Comparison of ENCODE assay signal across 8 cellular contexts in the genomic region with DNA sequence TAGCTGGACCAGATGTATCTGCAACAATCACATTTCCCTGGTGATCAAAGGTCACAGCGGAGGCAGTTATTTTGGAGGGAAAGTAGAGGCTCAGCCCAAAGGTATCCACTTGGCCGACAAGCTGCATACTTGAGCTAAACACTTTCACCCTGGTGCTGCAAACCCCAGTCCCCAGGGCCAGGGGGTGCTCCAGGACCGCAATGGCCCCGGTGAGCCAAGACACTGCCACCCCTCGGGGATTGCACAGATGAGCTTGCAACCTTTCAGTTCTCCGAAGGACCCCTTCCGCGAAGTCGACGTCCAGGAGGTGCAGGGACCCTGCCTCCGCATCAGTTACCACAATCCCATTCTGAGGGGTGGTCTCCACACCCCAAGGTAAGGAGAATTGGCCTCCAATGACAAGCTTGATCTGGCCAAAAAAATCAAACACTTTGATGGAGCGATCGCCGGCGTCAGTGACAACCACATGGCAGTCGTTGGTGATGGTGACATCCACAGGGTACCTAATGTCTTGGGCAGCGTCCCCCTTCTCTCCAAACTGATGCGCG. TPM values are rescaled to one million over a fixed set of nuclear protein-coding genes. Genes with fewer than 3 reads are reported as not detected.
DNase-seq lines count a peak whose midpoint lies in the region; ATAC-seq, FAIRE-seq and TF ChIP-seq lines count a peak whose summit lies in the region.

No MANE protein-coding gene starts in this region.

- WGBS in K562 (ENCODE audit: insufficient coverage, low coverage, missing lambda C conversion rate): 74% methylated on average over 19 of the region's 19 CpGs

- intact Hi-C loops in K562 (cut with micrococcal nuclease): no loop called here

- peaks cover 3 to 8% of the 10 kb centered on the region in 2 experiments; a peak in 2 of 5 replicates for H3K4me1 ChIP-seq in K562 (replicated peaks in 1 of 2; ENCODE audit: control insufficient read depth in 2 of 2, insufficient read depth in 2 of 2, low read length in 2 of 2)

- H3K36me3 ChIP-seq in K562 (ENCODE audit: control insufficient read depth, insufficient read depth, low read length): no peaks in the 10 kb centered on the region

- TF ChIP-seq CTCF in AG10803 (conservative IDR thresholded peaks at IDR 0.05; ENCODE audit: low read length) (no peak), GM20000 (IDR thresholded peaks at IDR 0.05; ENCODE audit: extremely low read depth, missing control alignments) (no peak), K562 (IDR thresholded peaks at IDR 0.05 in 2 of 3, conservative IDR thresholded peaks at IDR 0.05 in 1 of 3; ENCODE audit: insufficient read depth in 2 of 3, low read depth in 1 of 3, low read length in 3 of 3) (peak; percentile 51 to 93 (median 54); a peak in 5 of 6 replicates)

- DNase-seq in AG10803 (ENCODE audit: low read depth): no peak
- DNase-seq in GM20000 (ENCODE audit: low spot score): peak; percentile 29
- peak in 2 of 4 experiments; percentile 21 to 29 for DNase-seq in K562 (ENCODE audit: extremely low read depth in 1 of 4, low spot score in 3 of 4)
- DNase-seq in naive B cell: no peak
- no peak for DNase-seq in RCC 7860 (ENCODE audit: low spot score)
- no peak for DNase-seq in HPDE6-E6E7 (ENCODE audit: extremely low spot score)
- DNase-seq in LoVo (ENCODE audit: low spot score): no peak
- no peak for DNase-seq in NCI-H526 (lab: John Stamatoyannopoulos, UW)

- TF ChIP-seq RAD21 in K562 (CRISPR knock-in tag; conservative IDR thresholded peaks at IDR 0.05 in 1 of 2, IDR thresholded peaks at IDR 0.05 in 1 of 2): peak in 1 of 2 experiments; percentile 72; a peak in 2 of 4 replicates

- H3K4me3 Mint-ChIP-seq in naive B cell: peak overlapping the region; percentile 74 to 94 (median 86)

- H3K27me3 ChIP-seq in K562 (ENCODE audit: control insufficient read depth in 2 of 2, insufficient read depth in 2 of 2, low read length in 2 of 2): no peaks in the 10 kb centered on the region

- TF ChIP-seq EP300 in K562 (IDR thresholded peaks at IDR 0.05; ENCODE audit: low read length): no peak

- no peaks in the 10 kb centered on the region for H3K9me1 ChIP-seq in K562 (ENCODE audit: control insufficient read depth, insufficient read depth, low read length)

- H3K9me3 ChIP-seq in K562 (replicated peaks; ENCODE audit: control insufficient read depth, insufficient read depth, low read depth, low read length): no peaks in the 10 kb centered on the region

- peaks cover 0 to 5% (median 3%) of the 10 kb centered on the region in 3 donors for H3K27me3 Mint-ChIP-seq in naive B cell

- ATAC-seq in K562: peak; percentile 69
- no peak for ATAC-seq in naive B cell (ENCODE audit: low read depth in 2 of 2)

- POLR2A ChIA-PET in K562 (lab: Yijun Ruan, JAX): interaction anchor here (0.7 to 1.6 kb wide), 3 partner anchors 13 to 294 kb away, joined by 3 to 4 read pairs (median 4); no protein-coding TSS in a partner anchor

- H3K27ac Mint-ChIP-seq in naive B cell: peak overlapping the region in 3 of 6 donors; percentile 51 to 83 (median 78)

- H3K9me3 Mint-ChIP-seq in naive B cell: peaks cover 0 to 5% (median 0%) of the 10 kb centered on the region in 7 donors

- no peaks in the 10 kb centered on the region for H4K20me1 ChIP-seq in K562 (replicated peaks; ENCODE audit: control insufficient read depth, insufficient read depth, low read length)

- no peak for TF ChIP-seq POLR2A in K562 (conservative IDR thresholded peaks at IDR 0.05)

- no peak overlapping the region for H2AFZ ChIP-seq in K562 (ENCODE audit: low read depth, low read length)

- FAIRE-seq in K562 (lab: Jason Lieb, UNC): no peak
- FAIRE-seq in RCC 7860 (lab: Jason Lieb, UNC): no peak

- CTCF ChIA-PET in K562 (lab: Yijun Ruan, JAX; ENCODE audit: low intra/inter-chr PET ratio): no interaction called here

- no peaks in the 10 kb centered on the region for H3K79me2 ChIP-seq in K562 (ENCODE audit: control insufficient read depth, insufficient read depth, low read length)

- H3K9ac ChIP-seq in K562 (ENCODE audit: insufficient read depth in 1 of 2, low read depth in 2 of 2, low read length in 2 of 2): no peak overlapping the region

- in situ Hi-C loops in K562 (cut with MboI): no loop called here

- no peaks in the 10 kb centered on the region for H3K36me3 Mint-ChIP-seq in naive B cell

- no TSS peak for BruUV-seq in K562 (replicated peaks; lab: Mats Ljungman, UMichigan)

- no peak overlapping the region for H3K27ac ChIP-seq in K562 (ENCODE audit: extremely low read depth, low read depth, low read length)

- peaks cover 8 to 18% (median 9%) of the 10 kb centered on the region in 3 donors for H3K4me1 Mint-ChIP-seq in naive B cell

- H3K4me3 ChIP-seq in AG10803 (ENCODE audit: low read length) (peak overlapping the region; percentile 66), K562 (no peak overlapping the region)

- H3K4me2 ChIP-seq in K562 (ENCODE audit: insufficient read depth, low read length): no peak overlapping the region

TF ChIP-seq in K562, 482 proteins besides CTCF, POLR2A, EP300 and RAD21 (continues in another document):
- peak; percentile 38; the same call in 1 of the 2 replicates for TF ChIP-seq SMC3 (conservative IDR thresholded peaks at IDR 0.05; ENCODE audit: insufficient read depth, low read depth, low read length)

RNA-seq across cellular contexts. Expression of a gene that starts 0.8 kb away (rescaled TPM):
- not detected in 2 replicates for total RNA-seq in K562 (2011; cell fraction: chromatin; rRNA removed; ENCODE audit: low replicate concordance)
- not detected in 2 replicates for total RNA-seq in K562 (2011; cell fraction: nucleolus; rRNA removed)
- not detected in 2 replicates for total RNA-seq in K562 (2011; cell fraction: nucleoplasm; rRNA removed)
- total RNA-seq in K562 (2014; rRNA removed) (not detected in 2 replicates), K562 (2014; rRNA removed; fragmentation: Illumina TruSeq; extraction: Trizol) (not detected in 2 replicates), K562 (2015; rRNA removed; fragmentation: Illumina TruSeq; extraction: Trizol) (not detected in 2 replicates), K562 (2021) (not detected in 2 replicates)
- polyA plus RNA-seq in K562 (2011; rRNA removed) (not detected in 2 replicates), K562 (2014; fragmentation: Illumina TruSeq; extraction: Trizol) (not detected in 2 replicates), K562 (2014; fragmentation: Nextera tagmentation; extraction: Ambion mirVana) (not detected), K562 (2014; rRNA removed) (not detected in 2 replicates), naive B cell (ENCODE audit: low read depth in 6 of 6) (1 to 10 TPM in 5 of 6 donors, under 1 TPM in 1; 0.60 to 4.7 (median 1.7) TPM)
- polyA plus RNA-seq in K562 (2011; cell fraction: cytosol; rRNA removed): not detected in 2 replicates
- not detected in 2 replicates for polyA plus RNA-seq in K562 (2011; cell fraction: nucleus; rRNA removed)
- polyA plus RNA-seq in K562 (2012): not detected in 2 replicates
- not detected in 2 replicates for polyA minus RNA-seq in K562 (2011; rRNA and poly(A)+ RNA removed)
- polyA minus RNA-seq in K562 (2011; cell fraction: cytosol; rRNA and poly(A)+ RNA removed): not detected in 2 replicates
- not detected in 2 replicates for polyA minus RNA-seq in K562 (2011; cell fraction: nucleus; rRNA and poly(A)+ RNA removed)

RNA-seq across cellular contexts. Expression of a gene that starts 33.2 kb away (rescaled TPM):
- total RNA-seq in K562 (2011; cell fraction: chromatin; rRNA removed; ENCODE audit: low replicate concordance): 8.8 and 14.9 TPM in 2 replicates
- total RNA-seq in K562 (2011; cell fraction: nucleolus; rRNA removed): 6.3 and 6.7 TPM in 2 replicates
- 9.2 and 12.9 TPM in 2 replicates for total RNA-seq in K562 (2011; cell fraction: nucleoplasm; rRNA removed)
- total RNA-seq in K562 (2014; rRNA removed) (26.1 and 26.2 TPM in 2 replicates), K562 (2014; rRNA removed; fragmentation: Illumina TruSeq; extraction: Trizol) (48.0 and 52.2 TPM in 2 replicates), K562 (2015; rRNA removed; fragmentation: Illumina TruSeq; extraction: Trizol) (43.7 and 46.5 TPM in 2 replicates), K562 (2021) (24.2 and 24.5 TPM in 2 replicates)
- polyA plus RNA-seq in K562 (2011; rRNA removed) (42.7 and 67.4 TPM in 2 replicates), K562 (2014; fragmentation: Illumina TruSeq; extraction: Trizol) (41.6 and 51.6 TPM in 2 replicates), K562 (2014; fragmentation: Nextera tagmentation; extraction: Ambion mirVana) (10 to 100 TPM; 43.8 to 48.0 TPM), K562 (2014; rRNA removed) (35.9 and 42.6 TPM in 2 replicates), naive B cell (ENCODE audit: low read depth in 6 of 6) (1 to 10 TPM; 4.8 to 6.9 (median 5.9) TPM)
- 20.1 and 30.5 TPM in 2 replicates for polyA plus RNA-seq in K562 (2011; cell fraction: cytosol; rRNA removed)
- 5.7 and 9.6 TPM in 2 replicates for polyA plus RNA-seq in K562 (2011; cell fraction: nucleus; rRNA removed)
- 36.9 and 50.3 TPM in 2 replicates for polyA plus RNA-seq in K562 (2012)
- polyA minus RNA-seq in K562 (2011; rRNA and poly(A)+ RNA removed): 41.8 and 46.2 TPM in 2 replicates
- polyA minus RNA-seq in K562 (2011; cell fraction: cytosol; rRNA and poly(A)+ RNA removed): 7.1 and 14.4 TPM in 2 replicates
- 3.6 and 6.4 TPM in 2 replicates for polyA minus RNA-seq in K562 (2011; cell fraction: nucleus; rRNA and poly(A)+ RNA removed)

RNA-seq across cellular contexts. Expression of a gene that starts 33.6 kb away (rescaled TPM):
- total RNA-seq in K562 (2011; cell fraction: chromatin; rRNA removed; ENCODE audit: low replicate concordance): 27.5 and 41.4 TPM in 2 replicates
- total RNA-seq in K562 (2011; cell fraction: nucleolus; rRNA removed): 13.7 and 14.7 TPM in 2 replicates
- 23.5 and 27.9 TPM in 2 replicates for total RNA-seq in K562 (2011; cell fraction: nucleoplasm; rRNA removed)
- 24.6 and 29.1 TPM in 2 replicates for total RNA-seq in K562 (2014; rRNA removed)
- 35.1 and 36.3 TPM in 2 replicates for total RNA-seq in K562 (2014; rRNA removed; fragmentation: Illumina TruSeq; extraction: Trizol)
- 37.5 and 38.7 TPM in 2 replicates for total RNA-seq in K562 (2015; rRNA removed; fragmentation: Illumina TruSeq; extraction: Trizol)
- 43.0 and 47.4 TPM in 2 replicates for total RNA-seq in K562 (2021)
- polyA plus RNA-seq in K562 (2011; rRNA removed): 40.5 and 58.9 TPM in 2 replicates
- 32.8 and 37.0 TPM in 2 replicates for polyA plus RNA-seq in K562 (2011; cell fraction: cytosol; rRNA removed)
- polyA plus RNA-seq in K562 (2011; cell fraction: nucleus; rRNA removed): 20.4 and 20.6 TPM in 2 replicates
- 40.5 and 40.6 TPM in 2 replicates for polyA plus RNA-seq in K562 (2012)
- polyA plus RNA-seq in K562 (2014; fragmentation: Illumina TruSeq; extraction: Trizol): 34.9 and 46.1 TPM in 2 replicates
- 1 to 10 TPM; 1.4 to 1.7 TPM for polyA plus RNA-seq in K562 (2014; fragmentation: Nextera tagmentation; extraction: Ambion mirVana)
- polyA plus RNA-seq in K562 (2014; rRNA removed): 29.0 and 33.8 TPM in 2 replicates
- polyA minus RNA-seq in K562 (2011; rRNA and poly(A)+ RNA removed): 92.3 and 93.1 TPM in 2 replicates
- polyA minus RNA-seq in K562 (2011; cell fraction: cytosol; rRNA and poly(A)+ RNA removed): 33.8 and 36.1 TPM in 2 replicates
- 13.2 and 20.1 TPM in 2 replicates for polyA minus RNA-seq in K562 (2011; cell fraction: nucleus; rRNA and poly(A)+ RNA removed)
- 10 to 100 TPM in 1 of 6 donors, 1 to 10 TPM in 5; 2.5 to 11.3 (median 6.3) TPM for polyA plus RNA-seq in naive B cell (ENCODE audit: low read depth in 6 of 6)

Comparison
In these comparisons a context has a peak if more than half of its experiments do, and no peak if none do; other contexts are left out.
1. CTCF ChIP-seq: peak in K562 (3 of 3); none in AG10803 (single experiment) and GM20000 (single experiment).